ENCODE assay signal across 13 cellular contexts in genomic region chr21:38343691-38344090, GRCh38.
A peak's percentile ranks its signal among the peaks of the same experiment; 100 is the strongest.
DNase-seq lines count a peak whose midpoint lies in the region; FAIRE-seq and TF ChIP-seq lines count a peak whose summit lies in the region.
"Had no signal": no experiment of that assay in that cellular context is flagged by ENCODE, and none has a peak within 500 bp of the region (broad histone marks: within the 10 kb centered on the region; RNA-seq: fewer than 3 reads in every experiment).

No MANE protein-coding gene starts in this region.

- no peak overlapping the region for H2AK5ac ChIP-seq in mesendoderm (ENCODE audit: low read length)

- no peak overlapping the region for H4K5ac ChIP-seq in mesendoderm (ENCODE audit: low read length)

- H3K4me3 ChIP-seq in fibroblast of lung (replicated peaks in 1 of 4; ENCODE audit: control extremely low read depth in 1 of 4, insufficient read depth in 1 of 4, low read depth in 3 of 4, low read length in 4 of 4) (no peak overlapping the region), retinal pigment epithelial cell (ENCODE audit: low read length) (no peak overlapping the region), mesendoderm (ENCODE audit: low read length) (no peak overlapping the region)

- no peak overlapping the region for H2AFZ ChIP-seq in fibroblast of lung (ENCODE audit: low read length)

- H3K4me1 Mint-ChIP-seq in activated CD4-positive, alpha-beta memory T cell treated with anti-CD3 and anti-CD28 coated beads for 36 hours (ENCODE audit: low read depth), result peaks cover 11% of the 10 kb centered on the region

- no peaks in the 10 kb centered on the region for H3K9me3 Mint-ChIP-seq in activated CD4-positive, alpha-beta memory T cell treated with anti-CD3 and anti-CD28 coated beads for 36 hours

- H3K79me2 ChIP-seq in fibroblast of lung (ENCODE audit: control insufficient read depth, insufficient read depth, low read length), result no peaks in the 10 kb centered on the region
- no peaks in the 10 kb centered on the region for H3K79me2 ChIP-seq in mesendoderm (ENCODE audit: control insufficient read depth, insufficient read depth, low read length)

- no CpG with 5 or more reads among the region's 6 CpGs for WGBS in mesendoderm (ENCODE audit: extremely low coverage, insufficient coverage, low lambda C conversion rate)

- H3K9ac ChIP-seq in fibroblast of lung (ENCODE audit: insufficient read depth, low read length) (no peak overlapping the region), mesendoderm (ENCODE audit: low read length) (no peak overlapping the region)

- DNase-seq in HT1080 (ENCODE audit: low read depth) (peak; percentile 71), RCC 7860 (ENCODE audit: low spot score) (peak; percentile 57), fibroblast of lung (ENCODE audit: low read depth in 2 of 2) (peak; percentile 59 to 81), retinal pigment epithelial cell (ENCODE audit: low read depth) (peak; percentile 73), mesendoderm (no peak), OCI-M1 (lab: John Stamatoyannopoulos, UW) (no peak), RKO (ENCODE audit: low spot score) (no peak)
- no peak for DNase-seq in activated CD4-positive, alpha-beta memory T cell treated with anti-CD3 and anti-CD28 coated beads for 36 hours
- DNase-seq: activated CD4-positive, alpha-beta T cell treated with anti-CD3 and anti-CD28 coated beads for 1 hour; activated effector memory CD4-positive, alpha-beta T cell treated with anti-CD3 and anti-CD28 coated beads, Interleukin-2, amount 50 U/mL, for 16 hours; NCI-H2107; Right ventricle myocardium superior; stimulated activated CD4-positive, alpha-beta T cell treated with anti-CD3 and anti-CD28 coated beads, Interleukin-2, amount 100 ng/mL, for 48 hours had no signal

- H3K27ac ChIP-seq in fibroblast of lung (ENCODE audit: insufficient read depth, low read length) (no peak overlapping the region), mesendoderm (ENCODE audit: low read depth, low read length) (no peak overlapping the region)

- H2BK5ac ChIP-seq in mesendoderm (ENCODE audit: low read length), result no peak overlapping the region

- no peak overlapping the region for H3K56ac ChIP-seq in mesendoderm (ENCODE audit: low read length)

- H3K9me3 ChIP-seq in fibroblast of lung (ENCODE audit: control insufficient read depth, insufficient read depth, low read depth, low read length), result no peaks in the 10 kb centered on the region

- no peaks in the 10 kb centered on the region for H3K36me3 Mint-ChIP-seq in activated CD4-positive, alpha-beta memory T cell treated with anti-CD3 and anti-CD28 coated beads for 36 hours

- H3K4ac ChIP-seq in mesendoderm (ENCODE audit: low read depth, low read length), result no peak overlapping the region

- no peak overlapping the region for H2BK15ac ChIP-seq in mesendoderm (replicated peaks; ENCODE audit: low read depth)

- H3K27me3 ChIP-seq in fibroblast of lung (ENCODE audit: control insufficient read depth, insufficient read depth, low read length) (no peaks in the 10 kb centered on the region), mesendoderm (ENCODE audit: insufficient read depth, low read length, poor library complexity) (no peaks in the 10 kb centered on the region)

- FAIRE-seq in RCC 7860 (lab: Jason Lieb, UNC), result peak; percentile 55

- no peak overlapping the region for H3K4me3 Mint-ChIP-seq in activated CD4-positive, alpha-beta memory T cell treated with anti-CD3 and anti-CD28 coated beads for 36 hours

- POLR2A ChIA-PET in activated CD4-positive, alpha-beta memory T cell treated with anti-CD3 and anti-CD28 coated beads for 36 hours (lab: Charles Lee), result no interaction called here

- no peak overlapping the region for H2BK120ac ChIP-seq in mesendoderm (ENCODE audit: low read depth, low read length)

- CTCF ChIA-PET in activated CD4-positive, alpha-beta memory T cell treated with anti-CD3 and anti-CD28 coated beads for 36 hours (lab: Charles Lee), result interaction anchor here (1.8 kb wide), 1 partner anchor 125 kb away, joined by 4 read pairs; no protein-coding TSS in a partner anchor

- no peaks in the 10 kb centered on the region for H3K79me1 ChIP-seq in mesendoderm (ENCODE audit: low read length)

- H3K4me2 ChIP-seq in fibroblast of lung (ENCODE audit: extremely low read depth, insufficient read depth, low read length) (peak overlapping the region; percentile 33), mesendoderm (ENCODE audit: low read length) (no peak overlapping the region)

- no peaks in the 10 kb centered on the region for H3K36me3 ChIP-seq in fibroblast of lung (ENCODE audit: control insufficient read depth, insufficient read depth, low read length)
- H3K36me3 ChIP-seq in mesendoderm (ENCODE audit: control insufficient read depth, insufficient read depth, low read length), result no peaks in the 10 kb centered on the region

- H3K4me1 ChIP-seq in fibroblast of lung (ENCODE audit: control insufficient read depth, extremely low read depth, insufficient read depth, low read length), result no peaks in the 10 kb centered on the region
- H3K4me1 ChIP-seq in mesendoderm (ENCODE audit: control insufficient read depth, low read depth, low read length), result no peaks in the 10 kb centered on the region

- H3K18ac ChIP-seq in mesendoderm (ENCODE audit: low read length), result no peak overlapping the region

- no peak overlapping the region for H3K27ac Mint-ChIP-seq in activated CD4-positive, alpha-beta memory T cell treated with anti-CD3 and anti-CD28 coated beads for 36 hours

- H4K8ac ChIP-seq in mesendoderm (ENCODE audit: low read depth, low read length), result no peak overlapping the region

- H4K20me1 ChIP-seq in fibroblast of lung (ENCODE audit: control insufficient read depth, extremely low read depth, insufficient read depth, low read length), result no peaks in the 10 kb centered on the region

- TF ChIP-seq CTCF in fibroblast of lung (conservative IDR thresholded peaks at IDR 0.05 in 1 of 2, IDR thresholded peaks at IDR 0.05 in 1 of 2; ENCODE audit: low read depth in 1 of 2, low read length in 2 of 2) (no peak), retinal pigment epithelial cell (conservative IDR thresholded peaks at IDR 0.05; ENCODE audit: low read depth, low read length) (no peak)

- H3K23ac ChIP-seq in mesendoderm (ENCODE audit: low read length), result no peak overlapping the region

- no peaks in the 10 kb centered on the region for H3K27me3 Mint-ChIP-seq in activated CD4-positive, alpha-beta memory T cell treated with anti-CD3 and anti-CD28 coated beads for 36 hours

- intact Hi-C loops in activated CD4-positive, alpha-beta memory T cell treated with anti-CD3 and anti-CD28 coated beads for 36 hours (cut with micrococcal nuclease), result no loop called here

Comparison
In these comparisons a context has a peak if more than half of its experiments do, and no peak if none do; other contexts are left out.
1. DNase-seq: peak in HT1080 (single experiment), RCC 7860 (single experiment), fibroblast of lung (2 of 2) and retinal pigment epithelial cell (single experiment); none in mesendoderm (single experiment), OCI-M1 (single experiment), RKO (single experiment) and activated CD4-positive, alpha-beta memory T cell treated with anti-CD3 and anti-CD28 coated beads for 36 hours (single experiment).